Comparison of ENCODE assay signal across 13 cellular contexts in genomic region chr19:3402631-3403443, GRCh38. TPM values are rescaled to one million over a fixed set of nuclear protein-coding genes. Genes with fewer than 3 reads are reported as not detected.
DNase-seq lines count a peak whose midpoint lies in the region; ATAC-seq and TF ChIP-seq lines count a peak whose summit lies in the region.
"Had no signal": no experiment of that assay in that cellular context is flagged by ENCODE, and none has a peak within 500 bp of the region (broad histone marks: within the 10 kb centered on the region; RNA-seq: fewer than 3 reads in every experiment).

No MANE protein-coding gene starts in this region.

- H3K36me3 ChIP-seq in Peyer's patch (no peaks in the 10 kb centered on the region), mucosa of stomach (ENCODE audit: control insufficient read depth, insufficient read depth, low read length) (peaks cover 7% of the 10 kb centered on the region), thoracic aorta (no peaks in the 10 kb centered on the region), endodermal cell (ENCODE audit: control insufficient read depth, insufficient read depth, low read length) (no peaks in the 10 kb centered on the region)

- no peaks in the 10 kb centered on the region for H3K27me3 Mint-ChIP-seq in stimulated activated naive B cell treated with anti-CD40 and anti-IgM and Interleukin-4, amounts not matched to agents 10 μg/mL and 1 μg/mL and 100 μg/mL, for 72 hours
- H3K27me3 Mint-ChIP-seq in endodermal cell (ENCODE audit: insufficient read depth): peaks cover 10% of the 10 kb centered on the region
- H3K27me3 Mint-ChIP-seq: activated CD4-positive, alpha-beta T cell treated with anti-CD3 and anti-CD28 coated beads for 36 hours; activated T-helper 17 cell treated with anti-CD3 and anti-CD28 coated beads, Interleukin-2, amount 50 U/mL, for 72 hours had no signal

- peaks cover 4% of the 10 kb centered on the region in 2 donors for H3K9me3 Mint-ChIP-seq in stimulated activated naive B cell treated with anti-CD40 and anti-IgM and Interleukin-4, amounts not matched to agents 10 μg/mL and 1 μg/mL and 100 μg/mL, for 72 hours
- peaks cover 7% of the 10 kb centered on the region for H3K9me3 Mint-ChIP-seq in endodermal cell
- H3K9me3 Mint-ChIP-seq: activated T-helper 17 cell treated with anti-CD3 and anti-CD28 coated beads, Interleukin-2, amount 50 U/mL, for 72 hours had no signal

- H3K27ac ChIP-seq in Peyer's patch (peak overlapping the region; percentile 80 to 99 (median 95)), dorsolateral prefrontal cortex (peak overlapping the region; percentile 98 to 100 (median 100)), thoracic aorta (peak overlapping the region; percentile 99 to 100), endodermal cell (ENCODE audit: low read depth, low read length) (no peak overlapping the region)

- no peak for TF ChIP-seq POLR2A in Peyer's patch (IDR thresholded peaks at IDR 0.05)

- no peak for ATAC-seq in thoracic aorta (ENCODE audit: insufficient number of reproducible peaks, low FRiP score, low read depth)
- ATAC-seq in HG02678 (IDR thresholded peaks at IDR 0.05; ENCODE audit: unreplicated experiment): no peak
- no peak for ATAC-seq in stimulated activated naive B cell treated with anti-CD40 and anti-IgM and Interleukin-4, amounts not matched to agents 10 μg/mL and 1 μg/mL and 100 μg/mL, for 72 hours (replicated peaks)
- ATAC-seq: activated CD4-positive, alpha-beta T cell treated with anti-CD3 and anti-CD28 coated beads for 36 hours; activated T-helper 17 cell treated with anti-CD3 and anti-CD28 coated beads, Interleukin-2, amount 50 U/mL, for 72 hours had no signal

- 81 to 84% methylated on average over 8 to 10 of the region's 10 CpGs for WGBS in endodermal cell (ENCODE audit: insufficient coverage in 1 of 2, insufficient read length in 1 of 2), 2 experiments

- TF ChIP-seq CTCF in Peyer's patch (IDR thresholded peaks at IDR 0.05) (no peak), dorsolateral prefrontal cortex (IDR thresholded peaks at IDR 0.05 in 54 of 56, conservative IDR thresholded peaks at IDR 0.05 in 2 of 56; ENCODE audit: low read depth in 1 of 56, partially characterized antibody in 56 of 56) (no peak), thoracic aorta (IDR thresholded peaks at IDR 0.05) (no peak), endodermal cell (conservative IDR thresholded peaks at IDR 0.05) (no peak)

- H3K4me3 Mint-ChIP-seq in stimulated activated naive B cell treated with anti-CD40 and anti-IgM and Interleukin-4, amounts not matched to agents 10 μg/mL and 1 μg/mL and 100 μg/mL, for 72 hours: no peak overlapping the region
- no peak overlapping the region for H3K4me3 Mint-ChIP-seq in endodermal cell
- H3K4me3 Mint-ChIP-seq: activated CD4-positive, alpha-beta T cell treated with anti-CD3 and anti-CD28 coated beads for 36 hours; activated T-helper 17 cell treated with anti-CD3 and anti-CD28 coated beads, Interleukin-2, amount 50 U/mL, for 72 hours; H9 had no signal

- DNase-seq in Peyer's patch (no peak), dorsolateral prefrontal cortex (no peak), thoracic aorta (ENCODE audit: low spot score) (no peak), T-helper 2 cell (no peak), endodermal cell (no peak)
- DNase-seq in stimulated activated naive B cell treated with anti-CD40 and anti-IgM and Interleukin-4, amounts not matched to agents 10 μg/mL and 1 μg/mL and 100 μg/mL, for 72 hours: no peak
- DNase-seq: activated CD4-positive, alpha-beta T cell treated with anti-CD3 and anti-CD28 coated beads for 36 hours; H9; NCI-H1436 treated with DMSO at 0.1 percent for 48 hours had no signal

- H3K4me1 Mint-ChIP-seq in stimulated activated naive B cell treated with anti-CD40 and anti-IgM and Interleukin-4, amounts not matched to agents 10 μg/mL and 1 μg/mL and 100 μg/mL, for 72 hours: peaks cover 3 to 12% of the 10 kb centered on the region in 2 donors
- H3K4me1 Mint-ChIP-seq in endodermal cell: no peaks in the 10 kb centered on the region
- H3K4me1 Mint-ChIP-seq: activated CD4-positive, alpha-beta T cell treated with anti-CD3 and anti-CD28 coated beads for 36 hours had no signal

- no peak overlapping the region for H3K27ac Mint-ChIP-seq in stimulated activated naive B cell treated with anti-CD40 and anti-IgM and Interleukin-4, amounts not matched to agents 10 μg/mL and 1 μg/mL and 100 μg/mL, for 72 hours
- no peak overlapping the region for H3K27ac Mint-ChIP-seq in endodermal cell
- H3K27ac Mint-ChIP-seq: activated CD4-positive, alpha-beta T cell treated with anti-CD3 and anti-CD28 coated beads for 36 hours; activated T-helper 17 cell treated with anti-CD3 and anti-CD28 coated beads, Interleukin-2, amount 50 U/mL, for 72 hours; H9 had no signal

- H3K9me3 ChIP-seq in Peyer's patch: no peaks in the 10 kb centered on the region
- no peaks in the 10 kb centered on the region for H3K9me3 ChIP-seq in mucosa of stomach (ENCODE audit: control insufficient read depth, low read length)
- no peaks in the 10 kb centered on the region for H3K9me3 ChIP-seq in thoracic aorta
- peaks cover 4% of the 10 kb centered on the region for H3K9me3 ChIP-seq in endodermal cell (ENCODE audit: control insufficient read depth, low read length)

- intact Hi-C loops in dorsolateral prefrontal cortex (cut with DNase I): loop anchor here in 1 of 2 donors (2.0 to 5.0 kb wide), 2 partner anchors 14 to 56 kb away; no protein-coding TSS in a partner anchor

- H3K27me3 ChIP-seq in Peyer's patch: no peaks in the 10 kb centered on the region
- no peaks in the 10 kb centered on the region for H3K27me3 ChIP-seq in dorsolateral prefrontal cortex
- H3K27me3 ChIP-seq in mucosa of stomach (ENCODE audit: control insufficient read depth, insufficient read depth, low read length): no peaks in the 10 kb centered on the region
- no peaks in the 10 kb centered on the region for H3K27me3 ChIP-seq in thoracic aorta (replicated peaks; ENCODE audit: insufficient read depth)
- no peaks in the 10 kb centered on the region for H3K27me3 ChIP-seq in endodermal cell (ENCODE audit: control insufficient read depth, insufficient read depth, low read length, poor library complexity, severe bottlenecking)

- peaks cover 14 to 35% of the 10 kb centered on the region in 2 donors for H3K36me3 Mint-ChIP-seq in stimulated activated naive B cell treated with anti-CD40 and anti-IgM and Interleukin-4, amounts not matched to agents 10 μg/mL and 1 μg/mL and 100 μg/mL, for 72 hours
- H3K36me3 Mint-ChIP-seq in endodermal cell (ENCODE audit: low read depth): no peaks in the 10 kb centered on the region

- peak overlapping the region in 1 of 4 donors; percentile 48 for H3K4me3 ChIP-seq in Peyer's patch
- H3K4me3 ChIP-seq in dorsolateral prefrontal cortex: peak overlapping the region in 54 of 59 donors; percentile 27 to 77 (median 58)
- peak overlapping the region; percentile 37 for H3K4me3 ChIP-seq in mucosa of stomach (ENCODE audit: low read length)
- H3K4me3 ChIP-seq in thoracic aorta: peak overlapping the region; percentile 69
- H3K4me3 ChIP-seq in endodermal cell (ENCODE audit: low read length): no peak overlapping the region
- H3K4me3 ChIP-seq: smooth muscle cell had no signal

- peaks cover 0 to 17% (median 0%) of the 10 kb centered on the region in 4 donors for H3K4me1 ChIP-seq in Peyer's patch
- peaks cover 51% of the 10 kb centered on the region for H3K4me1 ChIP-seq in mucosa of stomach (ENCODE audit: control insufficient read depth, insufficient read depth, low read length)
- H3K4me1 ChIP-seq in thoracic aorta (ENCODE audit: control insufficient read depth in 1 of 2, low read depth in 2 of 2): peaks cover 23 to 67% of the 10 kb centered on the region in 2 donors
- no peaks in the 10 kb centered on the region for H3K4me1 ChIP-seq in endodermal cell (ENCODE audit: control insufficient read depth, insufficient read depth, low read length)

- peak overlapping the region; percentile 96 for H3K9ac ChIP-seq in mucosa of stomach (ENCODE audit: low read length)
- no peak overlapping the region for H3K9ac ChIP-seq in endodermal cell (ENCODE audit: extremely low read depth, low read length, poor library complexity, severe bottlenecking)

RNA-seq across cellular contexts. Expression of gene NFIC, which starts 36.5 kb away (rescaled TPM):
- total RNA-seq in Peyer's patch (100 to 1,000 TPM in 1 of 4 donors, 10 to 100 TPM in 3; 34.7 to 191 (median 64.9) TPM), dorsolateral prefrontal cortex (100 to 1,000 TPM in 118 of 120 experiments, 10 to 100 TPM in 2; 98.0 to 269 (median 135) TPM), thoracic aorta (100 to 1,000 TPM; 178 to 203 TPM), endodermal cell (1 to 10 TPM; 5.2 to 6.6 TPM)
- 4.0 TPM for polyA plus RNA-seq in endodermal cell (2013, experiment 1 of 2)
- 3.7 TPM for polyA plus RNA-seq in endodermal cell (2013, experiment 2 of 2)

Comparison
In these comparisons a context has a peak if more than half of its experiments do, and no peak if none do; other contexts are left out.
1. RNA of gene NFIC, which starts 36.5 kb away (total RNA-seq): 178 to 203 TPM in thoracic aorta, 98.0 to 269 TPM in dorsolateral prefrontal cortex and 34.7 to 191 TPM in Peyer's patch; 5.2 to 6.6 TPM in endodermal cell; every median in the first group is over 4 times any median in the second.